9 cellular contexts compared by ENCODE assay signal in the genomic region with DNA sequence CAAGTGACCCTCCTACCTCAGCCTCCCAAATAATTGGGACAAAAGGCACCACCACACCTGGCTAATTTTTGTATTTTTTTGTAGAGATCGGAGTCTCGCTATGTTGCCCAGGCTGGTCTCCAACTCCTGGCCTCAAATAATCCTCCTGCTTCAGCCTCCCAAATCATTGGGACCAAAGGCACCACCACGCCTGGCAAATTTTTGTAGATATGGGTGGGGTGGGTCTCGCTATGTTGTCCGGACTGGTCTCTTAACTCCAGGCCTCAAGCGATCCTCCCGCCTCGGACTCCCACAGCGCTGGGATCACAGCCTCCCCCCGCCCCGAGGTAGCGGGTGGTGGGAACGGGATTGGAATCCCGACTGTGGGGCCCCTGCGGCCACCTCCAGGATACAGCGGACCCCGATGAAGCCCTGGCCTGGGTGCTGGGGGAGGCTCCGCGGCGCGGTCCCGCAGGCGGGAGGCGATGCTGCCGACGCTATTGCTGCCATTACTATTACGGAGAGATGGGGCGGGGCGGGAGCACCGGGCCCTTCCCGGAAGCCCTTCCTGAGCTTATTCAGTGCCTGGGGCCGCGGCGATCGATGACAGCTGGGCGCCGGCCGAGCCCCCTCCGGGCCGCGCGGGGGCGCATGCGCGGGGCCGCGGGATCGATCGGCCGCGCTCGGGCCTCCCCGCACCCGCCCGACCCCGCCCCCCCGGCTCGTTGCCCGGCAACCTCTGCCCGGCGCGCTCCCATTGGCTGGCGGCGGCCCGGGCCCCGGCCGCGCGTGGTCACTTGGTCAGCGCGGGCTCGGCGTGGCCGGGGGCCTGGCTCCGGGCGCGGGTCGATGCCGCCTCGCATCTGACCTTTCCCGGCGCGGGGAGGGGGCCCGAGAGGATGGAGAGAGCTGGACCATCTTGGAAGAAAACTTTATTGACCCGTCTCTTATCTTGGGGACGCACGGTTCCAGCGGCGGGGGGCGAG. TPM values are rescaled to one million over a fixed set of nuclear protein-coding genes. Genes with fewer than 3 reads are reported as not detected.
DNase-seq lines count a peak whose midpoint lies in the region; ATAC-seq and TF ChIP-seq lines count a peak whose summit lies in the region.
"Had no signal": no experiment of that assay in that cellular context is flagged by ENCODE, and none has a peak within 500 bp of the region (broad histone marks: within the 10 kb centered on the region; RNA-seq: fewer than 3 reads in every experiment).

No MANE protein-coding gene starts in this region.

- TF ChIP-seq POLR2A in sigmoid colon (IDR thresholded peaks at IDR 0.05) = no peak

- H3K36me3 ChIP-seq in iPS DF 6.9 (ENCODE audit: control insufficient read depth, insufficient read depth, low read length) = no peaks in the 10 kb centered on the region
- H3K36me3 ChIP-seq in sigmoid colon = no peaks in the 10 kb centered on the region

- no peak for TF ChIP-seq EP300 in sigmoid colon (IDR thresholded peaks at IDR 0.05)

- in situ Hi-C loops in astrocyte of the cerebellum (cut with HindIII; ENCODE audit: low sequenced_read_pairs) = no loop called here

- no peaks in the 10 kb centered on the region for H3K9me3 ChIP-seq in iPS DF 6.9 (ENCODE audit: control insufficient read depth, insufficient read depth, low read length)
- no peaks in the 10 kb centered on the region for H3K9me3 ChIP-seq in sigmoid colon

- TF ChIP-seq CTCF in astrocyte of the cerebellum (IDR thresholded peaks at IDR 0.05; ENCODE audit: low read depth, low read length, missing control alignments) = no peak
- no peak for TF ChIP-seq CTCF in sigmoid colon (IDR thresholded peaks at IDR 0.05)

- H3K4me1 ChIP-seq in iPS DF 6.9 (ENCODE audit: control insufficient read depth, insufficient read depth, low read length) = no peaks in the 10 kb centered on the region; the same call in 1 of the 2 replicates
- H3K4me1 ChIP-seq in sigmoid colon = peaks cover 0 to 12% (median 11%) of the 10 kb centered on the region in 4 donors

- no CpG with 5 or more reads among the region's 90 CpGs for WGBS in iPS DF 6.9 (ENCODE audit: insufficient coverage, insufficient read length)
- WGBS in sigmoid colon, 2 donors = 9 to 10% methylated on average over 90 of the region's 90 CpGs

- no peak for ATAC-seq in GM21360 (IDR thresholded peaks at IDR 0.05; ENCODE audit: unreplicated experiment)

- intact Hi-C loops in sigmoid colon (cut with DNase I) = no loop called here

- H3K4me3 ChIP-seq in astrocyte of the cerebellum (ENCODE audit: low read depth, low read length) (peak overlapping the region; percentile 48), iPS DF 6.9 (ENCODE audit: low read length) (peak overlapping the region; percentile 59; the same call in 1 of the 2 replicates), sigmoid colon (peak overlapping the region in 3 of 4 donors; percentile 29 to 51 (median 50))

- H3K27ac ChIP-seq in iPS DF 6.9 (ENCODE audit: low read length) (no peak overlapping the region), sigmoid colon (no peak overlapping the region)

- H3K27me3 ChIP-seq in iPS DF 6.9 (ENCODE audit: control insufficient read depth, insufficient read depth, low read length) (peaks cover 3% of the 10 kb centered on the region; the same call in 1 of the 2 replicates), sigmoid colon (peaks cover 21 to 81% (median 49%) of the 10 kb centered on the region in 3 donors)

- DNase-seq in NCI-H2081 (lab: John Stamatoyannopoulos, UW) (peak; percentile 23 to 51), NCI-H2081 treated with DMSO at 0.1 percent for 48 hours (lab: John Stamatoyannopoulos, UW) (no peak), NCI-H82 (lab: John Stamatoyannopoulos, UW) (peak; percentile 84), astrocyte of the cerebellum (ENCODE audit: low read depth) (no peak), iPS DF 6.9 (ENCODE audit: low read depth, low spot score) (no peak), sigmoid colon (no peak), NCI-H128 (lab: John Stamatoyannopoulos, UW; ENCODE audit: unreplicated experiment) (no peak)
- DNase-seq: DND-41 had no signal

RNA-seq across cellular contexts. Expression of gene ONECUT3, which starts 27.9 kb away (rescaled TPM):
- total RNA-seq in sigmoid colon = not detected
- not detected for polyA plus RNA-seq in sigmoid colon

Comparison
In these comparisons a context has a peak if more than half of its experiments do, and no peak if none do; other contexts are left out.
1. DNase-seq: peak in NCI-H2081 (2 of 2) and NCI-H82 (single experiment); none in NCI-H2081 treated with DMSO at 0.1 percent for 48 hours (single experiment), astrocyte of the cerebellum (single experiment), iPS DF 6.9 (single experiment), sigmoid colon (single experiment) and NCI-H128 (single experiment).
2. Peak in every context shown above with its lines, with median percentiles within 50 percentile points of each other: H3K4me3 ChIP-seq.